In genomic region chr19:12774588-12775555, GRCh38 we compare ENCODE assay signal across 8 cellular contexts. TPM values are rescaled to one million over a fixed set of nuclear protein-coding genes. Genes with fewer than 3 reads are reported as not detected.
DNase-seq lines count a peak whose midpoint lies in the region; ATAC-seq, FAIRE-seq and TF ChIP-seq lines count a peak whose summit lies in the region.

A gene with protein sequence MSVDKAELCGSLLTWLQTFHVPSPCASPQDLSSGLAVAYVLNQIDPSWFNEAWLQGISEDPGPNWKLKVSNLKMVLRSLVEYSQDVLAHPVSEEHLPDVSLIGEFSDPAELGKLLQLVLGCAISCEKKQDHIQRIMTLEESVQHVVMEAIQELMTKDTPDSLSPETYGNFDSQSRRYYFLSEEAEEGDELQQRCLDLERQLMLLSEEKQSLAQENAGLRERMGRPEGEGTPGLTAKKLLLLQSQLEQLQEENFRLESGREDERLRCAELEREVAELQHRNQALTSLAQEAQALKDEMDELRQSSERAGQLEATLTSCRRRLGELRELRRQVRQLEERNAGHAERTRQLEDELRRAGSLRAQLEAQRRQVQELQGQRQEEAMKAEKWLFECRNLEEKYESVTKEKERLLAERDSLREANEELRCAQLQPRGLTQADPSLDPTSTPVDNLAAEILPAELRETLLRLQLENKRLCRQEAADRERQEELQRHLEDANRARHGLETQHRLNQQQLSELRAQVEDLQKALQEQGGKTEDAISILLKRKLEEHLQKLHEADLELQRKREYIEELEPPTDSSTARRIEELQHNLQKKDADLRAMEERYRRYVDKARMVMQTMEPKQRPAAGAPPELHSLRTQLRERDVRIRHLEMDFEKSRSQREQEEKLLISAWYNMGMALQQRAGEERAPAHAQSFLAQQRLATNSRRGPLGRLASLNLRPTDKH (minus strand): TSS chr19:12775552. CDS start chr19:12775449, 103 bp downstream.

- ATAC-seq in HG02763 (IDR thresholded peaks at IDR 0.05; ENCODE audit: unreplicated experiment) (peak; percentile 3), HepG2 (no peak; the same call in 2 of the 3 replicates)

- H3K27ac Mint-ChIP-seq in CD8-positive, alpha-beta memory T cell = peak within 1 kb of the TSS; percentile 57 to 90 (median 76)
- peak within 1 kb of the TSS; percentile 77 for H3K27ac Mint-ChIP-seq in chondrocyte (ENCODE audit: unreplicated experiment)

- no peaks in the 10 kb centered on the region for H3K36me3 ChIP-seq in CD8-positive, alpha-beta memory T cell (ENCODE audit: insufficient read depth, low read length)
- H3K36me3 ChIP-seq in OCI-LY7 (ENCODE audit: insufficient read depth, low read length) = no peaks in the 10 kb centered on the region
- H3K36me3 ChIP-seq in HepG2 (replicated peaks in 1 of 2; ENCODE audit: control insufficient read depth in 1 of 2, insufficient read depth in 2 of 2, low read length in 2 of 2) = no peaks in the 10 kb centered on the region
- peaks cover 0 to 14% (median 7%) of the 10 kb centered on the region in 5 donors for H3K36me3 ChIP-seq in subcutaneous abdominal adipose tissue (ENCODE audit: control insufficient read depth in 5 of 5, insufficient read depth in 5 of 5, low read length in 5 of 5)

- H3K36me3 Mint-ChIP-seq in CD8-positive, alpha-beta memory T cell = no peaks in the 10 kb centered on the region
- H3K36me3 Mint-ChIP-seq in chondrocyte (ENCODE audit: low read depth) = peaks cover 3% of the 10 kb centered on the region

- no peak for FAIRE-seq in HepG2 (lab: Jason Lieb, UNC)

- H3K4me1 Mint-ChIP-seq in CD8-positive, alpha-beta memory T cell = peaks cover 22 to 37% (median 23%) of the 10 kb centered on the region in 3 donors
- peaks cover 32% of the 10 kb centered on the region for H3K4me1 Mint-ChIP-seq in chondrocyte (ENCODE audit: low read depth)

- TF ChIP-seq EP300 in HepG2 (IDR thresholded peaks at IDR 0.05; ENCODE audit: low read depth in 2 of 2, low read length in 2 of 2) (no peak), HepG2 (CRISPR knock-in tag; IDR thresholded peaks at IDR 0.05; ENCODE audit: borderline replicate concordance) (no peak)

- H3K79me2 ChIP-seq in OCI-LY7 (ENCODE audit: insufficient read depth, low read depth, low read length) (no peaks in the 10 kb centered on the region), HepG2 (ENCODE audit: insufficient read depth, low read length) (no peaks in the 10 kb centered on the region)

- peak within 1 kb of the TSS; percentile 57 for H3K27ac ChIP-seq in CD8-positive, alpha-beta memory T cell (ENCODE audit: low read depth, low read length)
- no peak within 1 kb of the TSS for H3K27ac ChIP-seq in OCI-LY7 (ENCODE audit: low read depth, low read length, poor library complexity, severe bottlenecking)
- peak within 1 kb of the TSS; percentile 76 for H3K27ac ChIP-seq in HepG2 (ENCODE audit: extremely low read length, insufficient read depth, low read length)
- H3K27ac ChIP-seq in subcutaneous abdominal adipose tissue (ENCODE audit: low read depth, low read length) = peak within 1 kb of the TSS; percentile 84

- H4K20me1 ChIP-seq in OCI-LY7 (ENCODE audit: insufficient read depth, low read length) (no peaks in the 10 kb centered on the region), HepG2 (ENCODE audit: insufficient read depth, low read length) (no peaks in the 10 kb centered on the region)

- peaks cover 0 to 2% of the 10 kb centered on the region in 2 donors for H3K27me3 Mint-ChIP-seq in CD8-positive, alpha-beta memory T cell
- no peaks in the 10 kb centered on the region for H3K27me3 Mint-ChIP-seq in chondrocyte (ENCODE audit: low read depth)

- H3K9me3 Mint-ChIP-seq in CD8-positive, alpha-beta memory T cell = no peaks in the 10 kb centered on the region
- no peaks in the 10 kb centered on the region for H3K9me3 Mint-ChIP-seq in chondrocyte (ENCODE audit: low read depth)

- H3K4me2 ChIP-seq in OCI-LY7 (ENCODE audit: low read length) (peak within 1 kb of the TSS; percentile 79), HepG2 (ENCODE audit: low read depth, low read length) (peak within 1 kb of the TSS; percentile 93)

- CTCF ChIA-PET in CD8-positive, alpha-beta memory T cell (lab: Charles Lee) = interaction anchor here (1.1 to 16.3 kb wide), 7 partner anchors 8 to 72 kb away, joined by 3 to 483 read pairs (median 7); partner anchors contain the start of genes JUNB, PRDX2 and THSD8
- CTCF ChIA-PET in OCI-LY7 (lab: Charles Lee; ENCODE audit: unreplicated experiment) (no interaction called here), HepG2 (lab: Yijun Ruan, JAX; ENCODE audit: low intra/inter-chr PET ratio, low total read pairs) (interaction anchor here (0.7 to 1.6 kb wide), 4 partner anchors 9 to 22 kb away, joined by 4 to 9 read pairs (median 6); no protein-coding TSS in a partner anchor)

- TF ChIP-seq CTCF in OCI-LY7 (conservative IDR thresholded peaks at IDR 0.05; ENCODE audit: low read length) (no peak), chondrocyte (IDR thresholded peaks at IDR 0.05) (no peak), HepG2 (CRISPR knock-in tag; IDR thresholded peaks at IDR 0.05) (0 out of 2 replicates have a peak, but pooled peaks have one; percentile 12)

- peak; percentile 49 to 81; a peak in 3 of 4 replicates for TF ChIP-seq POLR2A in HepG2 (IDR thresholded peaks at IDR 0.05; ENCODE audit: insufficient read depth in 1 of 2, low read depth in 2 of 2, low read length in 2 of 2)

- peak within 1 kb of the TSS; percentile 87 for H3K9ac ChIP-seq in HepG2 (ENCODE audit: insufficient read depth, low read depth, low read length)
- H3K9ac ChIP-seq in subcutaneous abdominal adipose tissue (ENCODE audit: low read length in 5 of 5) = peak within 1 kb of the TSS in 4 of 5 donors; percentile 81 to 92 (median 88)

- in situ Hi-C loops in HepG2 (cut with HindIII; ENCODE audit: extremely low pct_ligation_motif_present, low pct_unique_long_range_greater_than_20kb) (loop anchor here (5.0 kb wide), 1 partner anchor 62 kb away; the partner anchor contains the start of gene MAST1), KBM-7 (cut with MboI; ENCODE audit: low pct_unique_long_range_greater_than_20kb, low sequenced_read_pairs) (no loop called here)

- no peaks in the 10 kb centered on the region for H3K9me3 ChIP-seq in CD8-positive, alpha-beta memory T cell (ENCODE audit: low read length)
- H3K9me3 ChIP-seq in OCI-LY7 (ENCODE audit: low read length) (no peaks in the 10 kb centered on the region), HepG2 (ENCODE audit: low read length) (no peaks in the 10 kb centered on the region), subcutaneous abdominal adipose tissue (ENCODE audit: control insufficient read depth in 5 of 5, low read length in 5 of 5) (no peaks in the 10 kb centered on the region)

- BruUV-seq in OCI-LY7 (replicated peaks; lab: Mats Ljungman, UMichigan) = no TSS peak
- TSS peak; percentile 70 for BruUV-seq in HepG2 (replicated peaks; lab: Mats Ljungman, UMichigan)

- 71% methylated on average over 15 of the region's 58 CpGs for WGBS in HepG2 (ENCODE audit: low lambda C conversion rate)

- no peak for TF ChIP-seq RAD21 in HepG2 (CRISPR knock-in tag; IDR thresholded peaks at IDR 0.05)

- H2AFZ ChIP-seq in OCI-LY7 (ENCODE audit: low read length) = no peak within 1 kb of the TSS; the same call in 1 of the 2 replicates
- no peak within 1 kb of the TSS for H2AFZ ChIP-seq in HepG2 (ENCODE audit: low read length)

- H3K4me3 ChIP-seq in CD8-positive, alpha-beta memory T cell (ENCODE audit: low read length) = peak within 1 kb of the TSS; percentile 83
- H3K4me3 ChIP-seq in OCI-LY7 (ENCODE audit: low read depth, low read length, poor library complexity, severe bottlenecking) (peak within 1 kb of the TSS; percentile 70), HepG2 (replicated peaks in 1 of 3; ENCODE audit: insufficient read depth in 1 of 3, low read depth in 2 of 3, low read length in 3 of 3) (peak within 1 kb of the TSS; percentile 72 to 92 (median 90); a peak in 5 of 6 replicates), subcutaneous abdominal adipose tissue (ENCODE audit: low read depth in 1 of 5, low read length in 5 of 5) (peak within 1 kb of the TSS; percentile 53 to 88 (median 76))

- intact Hi-C loops in OCI-LY7 (cut with micrococcal nuclease; ENCODE audit: unreplicated experiment) (no loop called here), HepG2 (cut with micrococcal nuclease; ENCODE audit: unreplicated experiment) (no loop called here)

- H3K9me2 ChIP-seq in OCI-LY7 (ENCODE audit: insufficient read depth, low read length) = no peaks in the 10 kb centered on the region

- DNase-seq in CD8-positive, alpha-beta memory T cell = peak in 2 of 5 donors; percentile 41 to 72
- DNase-seq in OCI-LY7 (ENCODE audit: low spot score) = no peak
- no peak for DNase-seq in chondrocyte (ENCODE audit: low spot score)
- DNase-seq in HepG2 (ENCODE audit: low spot score) = no peak
- DNase-seq in KBM-7 = no peak
- DNase-seq in SKM-1 (lab: John Stamatoyannopoulos, UW; ENCODE audit: unreplicated experiment) = no peak

- H3K4me1 ChIP-seq in CD8-positive, alpha-beta memory T cell (ENCODE audit: insufficient read depth, low read length) = peaks cover 29% of the 10 kb centered on the region
- H3K4me1 ChIP-seq in OCI-LY7 (ENCODE audit: insufficient read depth, low read length, poor library complexity, severe bottlenecking) (peaks cover 34% of the 10 kb centered on the region), HepG2 (ENCODE audit: insufficient read depth, low read length) (peaks cover 30% of the 10 kb centered on the region), subcutaneous abdominal adipose tissue (ENCODE audit: control insufficient read depth in 5 of 5, insufficient read depth in 5 of 5, low read length in 5 of 5) (peaks cover 5 to 78% (median 75%) of the 10 kb centered on the region in 5 donors)

- POLR2A ChIA-PET in CD8-positive, alpha-beta memory T cell (lab: Charles Lee) = interaction anchor here (0.6 to 1.8 kb wide), 3 partner anchors 17 to 1063 kb away, joined by 4 to 10 read pairs (median 6); partner anchors contain the start of gene JUNB
- POLR2A ChIA-PET in OCI-LY7 (lab: Charles Lee) (no interaction called here), HepG2 (lab: Yijun Ruan, JAX) (interaction anchor here (2.3 to 6.4 kb wide), 2 partner anchors 9 to 17 kb away, joined by 13 to 124 read pairs; partner anchors contain the start of gene JUNB)

- peak within 1 kb of the TSS; percentile 78 to 90 (median 80) for H3K4me3 Mint-ChIP-seq in CD8-positive, alpha-beta memory T cell
- H3K4me3 Mint-ChIP-seq in chondrocyte (ENCODE audit: unreplicated experiment) = peak within 1 kb of the TSS; percentile 62

- H3K27me3 ChIP-seq in CD8-positive, alpha-beta memory T cell (ENCODE audit: insufficient read depth, low read length, poor library complexity, severe bottlenecking) = no peaks in the 10 kb centered on the region
- H3K27me3 ChIP-seq in HepG2 (ENCODE audit: control insufficient read depth in 1 of 2, insufficient read depth in 2 of 2, low read length in 2 of 2) (no peaks in the 10 kb centered on the region), subcutaneous abdominal adipose tissue (ENCODE audit: control insufficient read depth in 5 of 5, insufficient read depth in 4 of 5, low read length in 5 of 5) (peaks cover 0 to 3% (median 0%) of the 10 kb centered on the region in 5 donors)

RNA-seq across cellular contexts. Expression of the gene that starts here (rescaled TPM):
- 10 to 100 TPM in 1 of 2 experiments, 1 to 10 TPM in 1; 9.8 to 11.4 TPM for total RNA-seq in CD8-positive, alpha-beta memory T cell
- 2.9 TPM for polyA plus RNA-seq in CD8-positive, alpha-beta memory T cell
- 7.4 and 9.1 TPM in 2 replicates for total RNA-seq in OCI-LY7 (2014; rRNA removed; shearing (Covaris generic))
- total RNA-seq in OCI-LY7 (2022) (28.8 and 29.4 TPM in 2 replicates), chondrocyte (26.8 to 34.0 TPM (median 30.5 TPM) in 3 replicates), HepG2 (2016; rRNA removed; fragmentation: Illumina TruSeq; extraction: Trizol) (7.3 and 12.9 TPM in 2 replicates)
- 3.3 and 3.6 TPM in 2 replicates for total RNA-seq in HepG2 (2016; cell fraction: cytosol; rRNA removed; fragmentation: Illumina TruSeq; extraction: Trizol; ENCODE audit: low read depth)
- total RNA-seq in HepG2 (2016; cell fraction: insoluble cytoplasmic fraction; rRNA removed; fragmentation: Illumina TruSeq; extraction: Trizol) = 6.4 and 13.9 TPM in 2 replicates
- 2.8 and 3.5 TPM in 2 replicates for total RNA-seq in HepG2 (2016; cell fraction: membrane; rRNA removed; fragmentation: Illumina TruSeq; extraction: Trizol)
- 11.6 and 14.2 TPM in 2 replicates for total RNA-seq in HepG2 (2016; cell fraction: nucleus; rRNA removed; fragmentation: Illumina TruSeq; extraction: Trizol)
- polyA plus RNA-seq in HepG2 (2011; rRNA removed) = 9.2 and 11.1 TPM in 2 replicates
- polyA plus RNA-seq in HepG2 (2011; cell fraction: cytosol; rRNA removed) = 4.3 and 4.7 TPM in 2 replicates
- polyA plus RNA-seq in HepG2 (2011; cell fraction: nucleus; rRNA removed) = 77.7 and 77.9 TPM in 2 replicates
- 15.8 and 16.0 TPM in 2 replicates for polyA plus RNA-seq in HepG2 (2012)
- polyA plus RNA-seq in HepG2 (2016; cell fraction: cytosol; fragmentation: Illumina TruSeq; extraction: Trizol; ENCODE audit: low read depth) = 0.83 and 0.93 TPM in 2 replicates
- polyA plus RNA-seq in HepG2 (2016; cell fraction: insoluble cytoplasmic fraction; fragmentation: Illumina TruSeq; extraction: Trizol; ENCODE audit: low read depth) = 5.4 and 6.8 TPM in 2 replicates
- polyA plus RNA-seq in HepG2 (2016; cell fraction: membrane; fragmentation: Illumina TruSeq; extraction: Trizol; ENCODE audit: low read depth) = 1.6 and 1.7 TPM in 2 replicates
- 55.0 and 69.3 TPM in 2 replicates for polyA plus RNA-seq in HepG2 (2016; cell fraction: nucleus; fragmentation: Illumina TruSeq; extraction: Trizol; ENCODE audit: insufficient read depth, low read depth)
- polyA minus RNA-seq in HepG2 (2011; rRNA and poly(A)+ RNA removed; ENCODE audit: low replicate concordance) = 6.5 and 15.0 TPM in 2 replicates
- polyA minus RNA-seq in HepG2 (2011; cell fraction: cytosol; rRNA and poly(A)+ RNA removed) = 3.4 and 5.3 TPM in 2 replicates
- 13.1 and 15.0 TPM in 2 replicates for polyA minus RNA-seq in HepG2 (2011; cell fraction: nucleus; rRNA and poly(A)+ RNA removed)
